ENCODE assay signal across 1 cellular context in the genomic region with DNA sequence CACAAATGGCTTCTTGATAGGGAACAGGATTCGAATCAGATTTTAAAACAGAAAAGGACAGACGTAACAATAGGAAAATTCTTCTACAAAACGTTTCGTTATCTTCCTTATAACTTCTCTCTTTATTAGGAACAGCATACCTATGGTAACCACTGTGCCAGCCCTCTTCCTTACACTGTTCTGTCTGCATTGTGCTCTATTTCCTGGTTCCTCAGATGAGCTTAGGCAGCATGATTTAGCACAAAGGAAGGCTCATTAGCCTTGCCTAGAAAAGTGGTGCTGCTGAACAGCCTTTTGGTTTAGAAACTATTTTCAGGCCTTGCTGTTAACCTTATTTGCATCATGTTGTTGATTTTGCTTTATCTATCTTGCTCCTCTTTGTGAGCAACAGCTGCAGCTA.
TF ChIP-seq lines count a peak whose summit lies in the region.

No MANE protein-coding gene starts in this region.

TF ChIP-seq in H1, 55 proteins besides CTCF, POLR2A, EP300 and RAD21 (continued from another document):
- no peak for TF ChIP-seq SP4 (IDR thresholded peaks at IDR 0.05; ENCODE audit: low read length)
- TF ChIP-seq HDAC6 (IDR thresholded peaks at IDR 0.05; ENCODE audit: low read depth, low read length) = no peak
